8 cellular contexts compared by ENCODE assay signal in the genomic region with DNA sequence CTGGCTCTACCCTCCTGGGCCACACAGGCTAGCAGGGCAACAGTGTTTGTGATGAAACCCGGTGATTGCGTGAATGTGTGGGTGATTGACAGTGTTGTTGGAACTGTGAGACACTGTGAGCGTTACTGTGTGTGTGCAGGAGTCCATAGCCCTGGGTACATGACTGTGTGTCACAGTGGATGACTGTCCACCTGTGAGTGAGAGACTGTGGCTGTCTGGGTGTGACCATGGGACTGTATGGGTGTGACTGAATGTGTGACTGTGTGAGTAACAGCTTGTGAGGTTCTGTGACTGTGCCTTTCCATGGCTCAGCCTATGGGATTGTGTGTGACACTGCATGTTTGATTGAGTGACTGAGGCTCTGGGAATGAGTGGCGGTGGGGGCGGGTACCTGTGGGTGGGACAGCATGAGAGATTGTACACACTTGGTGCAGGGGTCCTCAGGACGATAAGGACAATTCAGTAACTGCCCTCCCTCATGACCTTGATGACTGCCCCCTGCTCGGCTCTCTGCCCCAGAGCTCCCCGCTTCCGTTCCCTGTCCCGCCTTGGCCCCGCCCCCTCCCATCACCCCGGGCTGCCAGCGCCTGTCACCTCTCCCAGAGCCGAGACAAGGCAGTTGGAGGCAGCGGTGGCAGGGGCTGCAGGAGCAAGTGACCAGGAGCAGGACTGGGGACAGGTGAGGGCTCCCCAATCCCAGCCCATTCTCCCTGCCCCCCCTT. TPM values are rescaled to one million over a fixed set of nuclear protein-coding genes. Genes with fewer than 3 reads are reported as not detected.
DNase-seq lines count a peak whose midpoint lies in the region; ATAC-seq and TF ChIP-seq lines count a peak whose summit lies in the region.

TSS of gene GIPR (plus strand) at position 602 of the 722 bp plus-strand sequence. CDS start 1,300 bp downstream, outside the sequence.

- H3K27ac ChIP-seq in IMR-90 (ENCODE audit: insufficient read depth, low read length) (0 out of 2 replicates have a peak within 1 kb of the TSS, but pooled peaks have one; percentile 1), brain microvascular endothelial cell (no peak within 1 kb of the TSS)

- BruUV-seq in IMR-90 (replicated peaks; lab: Mats Ljungman, UMichigan) = no TSS peak

- H3K23ac ChIP-seq in IMR-90 (ENCODE audit: low read depth, low read length) = peak within 1 kb of the TSS; percentile 54

- CTCF ChIA-PET in IMR-90 (lab: Yijun Ruan, JAX) = no interaction called here

- H3K36me3 ChIP-seq in IMR-90 (ENCODE audit: control insufficient read depth, insufficient read depth, low read length) (no peaks in the 10 kb centered on the region), brain microvascular endothelial cell (replicated peaks) (no peaks in the 10 kb centered on the region)

- no peak for TF ChIP-seq RAD21 in IMR-90 (IDR thresholded peaks at IDR 0.05; ENCODE audit: low read length)

- peak within 1 kb of the TSS in 1 of 2 experiments; percentile 55; a peak in 2 of 4 replicates for H4K8ac ChIP-seq in IMR-90 (ENCODE audit: low read depth in 2 of 2, low read length in 2 of 2)

- POLR2A ChIA-PET in IMR-90 (lab: Charles Lee; ENCODE audit: unreplicated experiment) = interaction anchor here (1.6 kb wide), 1 partner anchor 10 kb away, joined by 5 read pairs; no protein-coding TSS in a partner anchor

- DNase-seq in Daoy (ENCODE audit: low read depth) (peak; percentile 59), IMR-90 (peak; percentile 38), T1000 (lab: John Stamatoyannopoulos, UW) (peak; percentile 17), brain microvascular endothelial cell (peak; percentile 25), kidney tubule cell (ENCODE audit: low spot score) (peak; percentile 91), inferior parietal cortex (ENCODE audit: extremely low spot score) (no peak)
- peak; percentile 48 to 74 (median 70) for DNase-seq in stimulated activated CD4-positive, alpha-beta T cell treated with anti-CD3 and anti-CD28 coated beads, TNF-alpha, amount 100 ng/mL, for 48 hours (ENCODE audit: low read depth in 3 of 3)

- TF ChIP-seq POLR2A in IMR-90 (IDR thresholded peaks at IDR 0.05; ENCODE audit: low read depth, low read length) = no peak

- dilution Hi-C loops in IMR-90 (cut with HindIII; ENCODE audit: low sequenced_read_pairs, unreplicated experiment) = no loop called here

- peak within 1 kb of the TSS; percentile 16; the same call in 1 of the 2 replicates for H2BK20ac ChIP-seq in IMR-90 (ENCODE audit: low read depth, low read length)

- H3K18ac ChIP-seq in IMR-90 (ENCODE audit: low read depth, low read length) = peak within 1 kb of the TSS; percentile 45; the same call in 1 of the 2 replicates

- peak within 1 kb of the TSS; percentile 65 for H3K9ac ChIP-seq in IMR-90 (ENCODE audit: low read depth, low read length)

- H4K91ac ChIP-seq in IMR-90 (ENCODE audit: insufficient read depth, low read depth, low read length) = peak within 1 kb of the TSS; percentile 6; the same call in 1 of the 2 replicates

- H2BK120ac ChIP-seq in IMR-90 (ENCODE audit: low read depth, low read length) = peak within 1 kb of the TSS; percentile 12; the same call in 1 of the 2 replicates

- peak within 1 kb of the TSS; percentile 65 for H2AK9ac ChIP-seq in IMR-90 (replicated peaks; ENCODE audit: low read depth, low read length, poor library complexity)

- peaks cover 5% of the 10 kb centered on the region for H3K4me1 ChIP-seq in IMR-90 (ENCODE audit: control insufficient read depth, insufficient read depth, low read length)

- peak within 1 kb of the TSS; percentile 11 for H3K4ac ChIP-seq in IMR-90 (ENCODE audit: low read depth, low read length)

- H3K4me3 ChIP-seq in IMR-90 (ENCODE audit: insufficient read depth, low read depth, low read length) = peak within 1 kb of the TSS; percentile 62
- H3K4me3 ChIP-seq in brain microvascular endothelial cell (ENCODE audit: low read depth, low read length) = peak within 1 kb of the TSS; percentile 37

- peak within 1 kb of the TSS; percentile 37; the same call in 1 of the 2 replicates for H2AK5ac ChIP-seq in IMR-90 (ENCODE audit: low read depth, low read length)

- no peaks in the 10 kb centered on the region for H3K9me3 ChIP-seq in IMR-90 (ENCODE audit: control insufficient read depth, insufficient read depth, low read length)

- WGBS in IMR-90 (ENCODE audit: extremely low coverage in 2 of 2, insufficient read length in 1 of 2), 2 experiments = 3% methylated on average over 9 of the region's 15 CpGs; no CpG with 5 or more reads in 1 of the 2 experiments

- peaks cover 8% of the 10 kb centered on the region for H3K9me1 ChIP-seq in IMR-90 (ENCODE audit: insufficient read depth, low read length)

- H3K56ac ChIP-seq in IMR-90 (ENCODE audit: extremely low read depth, insufficient read depth, low read length) = 0 out of 2 replicates have a peak within 1 kb of the TSS, but pooled peaks have one; percentile 40

- in situ Hi-C loops in IMR-90 (cut with MboI; ENCODE audit: low sequenced_read_pairs) (no loop called here), brain microvascular endothelial cell (cut with HindIII; ENCODE audit: low pct_ligation_motif_present, low sequenced_read_pairs) (no loop called here)

- H3K14ac ChIP-seq in IMR-90 (replicated peaks; ENCODE audit: low read depth, low read length) = peak within 1 kb of the TSS; percentile 48

- intact Hi-C loops in IMR-90 (cut with micrococcal nuclease) = no loop called here

- peaks cover 14% of the 10 kb centered on the region for H3K27me3 ChIP-seq in IMR-90 (ENCODE audit: control insufficient read depth, insufficient read depth, low read length)
- H3K27me3 ChIP-seq in brain microvascular endothelial cell (replicated peaks) = no peaks in the 10 kb centered on the region

- H2AFZ ChIP-seq in IMR-90 (replicated peaks; ENCODE audit: low read length, poor library complexity) = peak within 1 kb of the TSS; percentile 90

- peak within 1 kb of the TSS; percentile 55 for H4K5ac ChIP-seq in IMR-90 (ENCODE audit: low read depth, low read length)

- H2BK5ac ChIP-seq in IMR-90 (ENCODE audit: low read depth, low read length, poor library complexity, severe bottlenecking) = no peak within 1 kb of the TSS

- no peak for TF ChIP-seq CTCF in IMR-90 (conservative IDR thresholded peaks at IDR 0.05; ENCODE audit: low read depth, low read length)
- TF ChIP-seq CTCF in brain microvascular endothelial cell (IDR thresholded peaks at IDR 0.05; ENCODE audit: low read depth, low read length, missing control alignments) = no peak

- no peak for ATAC-seq in IMR-90 (ENCODE audit: low read depth)
- no peak for ATAC-seq in HG03378 (IDR thresholded peaks at IDR 0.05; ENCODE audit: unreplicated experiment)

- H4K20me1 ChIP-seq in IMR-90 (ENCODE audit: insufficient read depth, low read length) = no peaks in the 10 kb centered on the region

- H2BK15ac ChIP-seq in IMR-90 (ENCODE audit: low read depth, low read length) = no peak within 1 kb of the TSS

- H3K79me1 ChIP-seq in IMR-90 (ENCODE audit: low read depth in 1 of 2, low read length in 2 of 2) = no peaks in the 10 kb centered on the region

- H3K4me2 ChIP-seq in IMR-90 (ENCODE audit: low read depth, low read length) = peak within 1 kb of the TSS; percentile 99

TF ChIP-seq in IMR-90, 13 proteins besides CTCF, POLR2A, EP300 and RAD21:
- TF ChIP-seq ELK1 (IDR thresholded peaks at IDR 0.05; ENCODE audit: borderline replicate concordance, low read depth, low read length) (no peak), NFE2L2 (IDR thresholded peaks at IDR 0.05; ENCODE audit: low read depth, low read length) (no peak), USF2 (IDR thresholded peaks at IDR 0.05; ENCODE audit: low read depth, low read length) (no peak), CHD1 (IDR thresholded peaks at IDR 0.05; ENCODE audit: low read depth, low read length) (no peak), MAZ (IDR thresholded peaks at IDR 0.05; ENCODE audit: borderline replicate concordance, low read depth, low read length) (no peak), CEBPB (IDR thresholded peaks at IDR 0.05; ENCODE audit: low read depth, low read length) (peak; percentile 42), FOS (IDR thresholded peaks at IDR 0.05; ENCODE audit: low read depth, low read length) (0 out of 2 replicates have a peak, but pooled peaks have one; percentile 14)

RNA-seq across cellular contexts. Expression of gene GIPR, which starts in this region (rescaled TPM):
- total RNA-seq in Daoy (2014; rRNA removed; shearing (Covaris generic)) = not detected in 2 replicates
- total RNA-seq in IMR-90 (2012; rRNA removed) = 0.18 and 0.28 TPM in 2 replicates
- 0.63 and 1.2 TPM in 2 replicates for polyA plus RNA-seq in IMR-90 (2012; rRNA removed)
- polyA plus RNA-seq in IMR-90 (2012; cell fraction: cytosol; rRNA removed) = 0.35 and 0.55 TPM in 2 replicates
- polyA plus RNA-seq in IMR-90 (2012; cell fraction: nucleus; rRNA removed; ENCODE audit: low replicate concordance) = 13.9 and 14.7 TPM in 2 replicates

Comparison
In these comparisons a context has a peak if more than half of its experiments do, and no peak if none do; other contexts are left out.
1. Peak in DNase-seq in Daoy; RNA of the gene not detected or under 1 TPM.